ENCODE assay signal across 29 cellular contexts in genomic region chr3:27081566-27081965, GRCh38.
"Had no signal": no experiment of that assay in that cellular context is flagged by ENCODE, and none has a peak within 500 bp of the region (broad histone marks: within the 10 kb centered on the region; RNA-seq: fewer than 3 reads in every experiment).

No MANE protein-coding gene starts in this region.

- H3K27me3 Mint-ChIP-seq: activated CD4-positive, alpha-beta memory T cell treated with anti-CD3 and anti-CD28 coated beads for 36 hours; activated CD4-positive, alpha-beta T cell treated with anti-CD3 and anti-CD28 coated beads, Interleukin-2, amount 10 ng/mL, durations not matched to agents 24 days and 14 days; activated CD8-positive, alpha-beta memory T cell treated with anti-CD3 and anti-CD28 coated beads, Interleukin-2, amount 10 ng/mL, durations not matched to agents 7 days and 5 days; activated naive CD8-positive, alpha-beta T cell treated with anti-CD3 and anti-CD28 coated beads, Interleukin-2, amount 50 U/mL, for 24 hours had no signal

- H3K27ac Mint-ChIP-seq: activated CD4-positive, alpha-beta memory T cell treated with anti-CD3 and anti-CD28 coated beads for 36 hours; activated CD4-positive, alpha-beta T cell treated with anti-CD3 and anti-CD28 coated beads for 36 hours; activated CD4-positive, alpha-beta T cell treated with anti-CD3 and anti-CD28 coated beads, Interleukin-2, amount 10 ng/mL, durations not matched to agents 24 days and 14 days; activated CD8-positive, alpha-beta memory T cell treated with anti-CD3 and anti-CD28 coated beads, Interleukin-2, amount 10 ng/mL, durations not matched to agents 7 days and 5 days; activated CD8-positive, alpha-beta T cell treated with anti-CD3 and anti-CD28 coated beads, Interleukin-2, amount 10 ng/mL, durations not matched to agents 7 days and 5 days; activated naive CD4-positive, alpha-beta T cell treated with anti-CD3 and anti-CD28 coated beads for 36 hours; activated naive CD4-positive, alpha-beta T cell treated with anti-CD3 and anti-CD28 coated beads, Interleukin-2, amount 50 U/mL, for 24 hours; activated naive CD8-positive, alpha-beta T cell treated with anti-CD3 and anti-CD28 coated beads for 36 hours; activated naive CD8-positive, alpha-beta T cell treated with anti-CD3 and anti-CD28 coated beads, Interleukin-2, amount 50 U/mL, for 24 hours; activated T-helper 1 cell treated with anti-CD3 and anti-CD28 coated beads, Interleukin-12 subunit alpha, Interleukin-12 subunit beta, Interleukin-2, Interleukin-4 antibody, amounts not matched to agents 30 ng/mL and 10 ng/mL and 1 ng/mL, durations not matched to agents 14 hours and 24 hours and 36 hours; activated T-helper 2 cell treated with anti-CD3 and anti-CD28 coated beads, Interferon-gamma antibody, Interleukin-2, Interleukin-4, amounts not matched to agents 10 μg/mL and 5 μg/mL and 100 μg/mL, durations not matched to agents 14 hours and 24 hours and 36 hours had no signal

- H3K36me3 Mint-ChIP-seq: activated CD4-positive, alpha-beta memory T cell treated with anti-CD3 and anti-CD28 coated beads for 36 hours; activated CD8-positive, alpha-beta memory T cell treated with anti-CD3 and anti-CD28 coated beads, Interleukin-2, amount 10 ng/mL, durations not matched to agents 7 days and 5 days; activated naive CD4-positive, alpha-beta T cell treated with anti-CD3 and anti-CD28 coated beads, Interleukin-2, amount 50 U/mL, for 24 hours; activated naive CD8-positive, alpha-beta T cell treated with anti-CD3 and anti-CD28 coated beads for 36 hours had no signal

- ATAC-seq: activated CD4-positive, alpha-beta T cell treated with anti-CD3 and anti-CD28 coated beads for 36 hours; activated CD8-positive, alpha-beta memory T cell treated with anti-CD3 and anti-CD28 coated beads, Interleukin-2, amount 10 ng/mL, durations not matched to agents 7 days and 5 days; activated CD8-positive, alpha-beta T cell treated with anti-CD3 and anti-CD28 coated beads, Interleukin-2, amount 10 ng/mL, durations not matched to agents 7 days and 5 days; activated naive CD8-positive, alpha-beta T cell treated with anti-CD3 and anti-CD28 coated beads, Interleukin-2, amount 50 U/mL, for 24 hours; body of pancreas; gastroesophageal sphincter had no signal

- H3K4me3 Mint-ChIP-seq: activated CD4-positive, alpha-beta memory T cell treated with anti-CD3 and anti-CD28 coated beads for 36 hours; activated CD4-positive, alpha-beta T cell treated with anti-CD3 and anti-CD28 coated beads for 36 hours; activated CD4-positive, alpha-beta T cell treated with anti-CD3 and anti-CD28 coated beads, Interleukin-2, amount 10 ng/mL, durations not matched to agents 24 days and 14 days; activated CD8-positive, alpha-beta memory T cell treated with anti-CD3 and anti-CD28 coated beads, Interleukin-2, amount 10 ng/mL, durations not matched to agents 7 days and 5 days; activated CD8-positive, alpha-beta T cell treated with anti-CD3 and anti-CD28 coated beads, Interleukin-2, amount 10 ng/mL, durations not matched to agents 7 days and 5 days; activated naive CD4-positive, alpha-beta T cell treated with anti-CD3 and anti-CD28 coated beads for 36 hours; activated naive CD4-positive, alpha-beta T cell treated with anti-CD3 and anti-CD28 coated beads, Interleukin-2, amount 50 U/mL, for 24 hours; activated naive CD8-positive, alpha-beta T cell treated with anti-CD3 and anti-CD28 coated beads for 36 hours; activated naive CD8-positive, alpha-beta T cell treated with anti-CD3 and anti-CD28 coated beads, Interleukin-2, amount 50 U/mL, for 24 hours; activated T-helper 1 cell treated with anti-CD3 and anti-CD28 coated beads, Interleukin-12 subunit alpha, Interleukin-12 subunit beta, Interleukin-2, Interleukin-4 antibody, amounts not matched to agents 30 ng/mL and 10 ng/mL and 1 ng/mL, durations not matched to agents 14 hours and 24 hours and 36 hours had no signal

- DNase-seq: activated CD4-positive, alpha-beta memory T cell treated with anti-CD3 and anti-CD28 coated beads for 36 hours; activated CD4-positive, alpha-beta T cell treated with anti-CD3 and anti-CD28 coated beads for 36 hours; activated CD4-positive, alpha-beta T cell treated with anti-CD3 and anti-CD28 coated beads, Interleukin-2, amount 10 ng/mL, durations not matched to agents 24 days and 14 days; activated CD4-positive, CD25-positive, alpha-beta regulatory T cell; activated CD4-positive, CD25-positive, alpha-beta regulatory T cell treated with anti-CD3 and anti-CD28 coated beads, Interleukin-2, amount 50 U/mL, for 72 hours; activated CD8-positive, alpha-beta memory T cell treated with anti-CD3 and anti-CD28 coated beads, Interleukin-2, amount 10 ng/mL, durations not matched to agents 7 days and 5 days; activated CD8-positive, alpha-beta memory T cell treated with anti-CD3 and anti-CD28 coated beads, Interleukin-2, amount 50 U/mL, for 4 hours; activated CD8-positive, alpha-beta T cell treated with anti-CD3 and anti-CD28 coated beads, Interleukin-2, amount 10 ng/mL, durations not matched to agents 7 days and 5 days; activated effector memory CD4-positive, alpha-beta T cell treated with anti-CD3 and anti-CD28 coated beads, Interleukin-2, amount 50 U/mL, for 16 hours; activated naive CD4-positive, alpha-beta T cell treated with anti-CD3 and anti-CD28 coated beads for 36 hours; activated naive CD8-positive, alpha-beta T cell treated with anti-CD3 and anti-CD28 coated beads for 36 hours; activated naive CD8-positive, alpha-beta T cell treated with anti-CD3 and anti-CD28 coated beads, Interleukin-2, amount 50 U/mL, for 24 hours; activated T-cell treated with anti-CD3 and anti-CD28 coated beads, Interleukin-2, amount 50 U/mL, for 1 hour; activated T-cell treated with anti-CD3 and anti-CD28 coated beads, Interleukin-2, amount 50 U/mL, for 48 hours; adrenal gland; amygdala; aorta; body of pancreas; central memory CD4-positive, alpha-beta T cell; cerebellar nuclear complex; colonic mucosa; effector CD8-positive, alpha-beta T cell; esophagus squamous epithelium; foreskin melanocyte; T-helper 2 cell had no signal

- H3K9me3 Mint-ChIP-seq: activated CD4-positive, alpha-beta memory T cell treated with anti-CD3 and anti-CD28 coated beads for 36 hours; activated CD4-positive, alpha-beta T cell treated with anti-CD3 and anti-CD28 coated beads, Interleukin-2, amount 10 ng/mL, durations not matched to agents 24 days and 14 days; activated naive CD4-positive, alpha-beta T cell treated with anti-CD3 and anti-CD28 coated beads for 36 hours; activated naive CD4-positive, alpha-beta T cell treated with anti-CD3 and anti-CD28 coated beads, Interleukin-2, amount 50 U/mL, for 24 hours; activated naive CD8-positive, alpha-beta T cell treated with anti-CD3 and anti-CD28 coated beads for 36 hours; activated naive CD8-positive, alpha-beta T cell treated with anti-CD3 and anti-CD28 coated beads, Interleukin-2, amount 50 U/mL, for 24 hours; activated T-helper 1 cell treated with anti-CD3 and anti-CD28 coated beads, Interleukin-12 subunit alpha, Interleukin-12 subunit beta, Interleukin-2, Interleukin-4 antibody, amounts not matched to agents 30 ng/mL and 10 ng/mL and 1 ng/mL, durations not matched to agents 14 hours and 24 hours and 36 hours; activated T-helper 2 cell treated with anti-CD3 and anti-CD28 coated beads, Interferon-gamma antibody, Interleukin-2, Interleukin-4, amounts not matched to agents 10 μg/mL and 5 μg/mL and 100 μg/mL, durations not matched to agents 14 hours and 24 hours and 36 hours had no signal

- H3K4me1 Mint-ChIP-seq: activated CD4-positive, alpha-beta T cell treated with anti-CD3 and anti-CD28 coated beads for 36 hours; activated CD4-positive, alpha-beta T cell treated with anti-CD3 and anti-CD28 coated beads, Interleukin-2, amount 10 ng/mL, durations not matched to agents 24 days and 14 days; activated CD8-positive, alpha-beta memory T cell treated with anti-CD3 and anti-CD28 coated beads, Interleukin-2, amount 10 ng/mL, durations not matched to agents 7 days and 5 days; activated naive CD4-positive, alpha-beta T cell treated with anti-CD3 and anti-CD28 coated beads, Interleukin-2, amount 50 U/mL, for 24 hours; activated naive CD8-positive, alpha-beta T cell treated with anti-CD3 and anti-CD28 coated beads for 36 hours; activated naive CD8-positive, alpha-beta T cell treated with anti-CD3 and anti-CD28 coated beads, Interleukin-2, amount 50 U/mL, for 24 hours had no signal
